36 cellular contexts compared by ENCODE assay signal in genomic region chr14:28944605-28945004, GRCh38.
"Had no signal": no experiment of that assay in that cellular context is flagged by ENCODE, and none has a peak within 500 bp of the region (broad histone marks: within the 10 kb centered on the region; RNA-seq: fewer than 3 reads in every experiment).

No MANE protein-coding gene starts in this region.

- H3K36me3 ChIP-seq: MG63 had no signal

- H3K27ac ChIP-seq: KMS-11 had no signal

- H3K9ac ChIP-seq: KMS-11 had no signal

- H3K27me3 ChIP-seq: MG63 had no signal

- H3K4me2 ChIP-seq: KMS-11 had no signal

- H3K9me3 ChIP-seq: MG63 had no signal

- DNase-seq: Karpas-422, Kasumi-1, MG63, MM.1S, MV-4-11, NCI-H1048, NCI-H1092, NCI-H1092 treated with DMSO at 0.1 percent for 48 hours, NCI-H1105, NCI-H1105 treated with DMSO at 0.1 percent for 48 hours, NCI-H1417, NCI-H1417 treated with DMSO at 0.1 percent for 48 hours, NCI-H1436, NCI-H1436 treated with DMSO at 0.1 percent for 48 hours, NCI-H146, NCI-H1694, NCI-H1694 treated with DMSO at 0.1 percent for 48 hours, NCI-H187, NCI-H187 treated with DMSO at 0.1 percent for 48 hours, NCI-H1930, NCI-H2029, NCI-H2029 treated with DMSO at 0.1 percent for 48 hours, NCI-H2081, NCI-H2081 treated with DMSO at 0.1 percent for 48 hours, NCI-H2107, NCI-H2171, NCI-H2171 treated with DMSO at 0.1 percent for 48 hours, NCI-H2227 treated with DMSO at 0.1 percent for 48 hours, NCI-H226, NCI-H345, NCI-H446, NCI-H446 treated with DMSO at 0.1 percent for 48 hours, NCI-H510A, NCI-H510A treated with DMSO at 0.1 percent for 48 hours, NCI-H524 had no signal

- H3K4me3 ChIP-seq: MG63 had no signal
